Comparison of ENCODE assay signal across 33 cellular contexts in the genomic region with DNA sequence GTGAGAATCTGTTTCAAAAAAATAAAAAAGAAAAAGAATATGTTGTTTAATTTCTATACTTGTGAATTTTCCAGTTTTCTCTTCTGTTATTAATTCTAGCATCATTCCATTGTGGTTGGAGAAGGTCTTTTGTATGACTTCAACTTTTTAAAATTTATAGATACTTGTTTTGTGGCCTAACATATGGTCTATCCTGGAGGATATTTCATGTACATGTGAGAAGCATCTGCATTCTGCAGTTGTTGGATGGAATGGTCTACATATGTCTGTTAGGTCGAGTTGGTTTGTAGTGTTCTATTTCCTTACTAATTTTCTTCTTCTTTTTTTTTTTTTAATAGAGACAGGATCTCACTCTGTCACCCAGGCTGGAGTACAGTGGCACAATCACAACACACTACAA.
"Had no signal": no experiment of that assay in that cellular context is flagged by ENCODE, and none has a peak within 500 bp of the region (broad histone marks: within the 10 kb centered on the region; RNA-seq: fewer than 3 reads in every experiment).

No MANE protein-coding gene starts in this region.

- H3K4me3 ChIP-seq: adrenal gland, body of pancreas, breast epithelium had no signal

- H3K36me3 Mint-ChIP-seq: activated naive CD4-positive, alpha-beta T cell treated with anti-CD3 and anti-CD28 coated beads, Interleukin-2, amount 50 U/mL, for 72 hours had no signal

- H3K36me3 ChIP-seq: brain microvascular endothelial cell, breast epithelium had no signal

- H3K27me3 Mint-ChIP-seq: activated B cell treated with CpG ODN at 0.5 μM for 24 hours; activated CD4-positive, alpha-beta memory T cell treated with anti-CD3 and anti-CD28 coated beads for 36 hours; activated CD4-positive, alpha-beta T cell treated with anti-CD3 and anti-CD28 coated beads, Interleukin-2, amount 10 ng/mL, durations not matched to agents 24 days and 14 days; activated CD8-positive, alpha-beta T cell treated with anti-CD3 and anti-CD28 coated beads for 36 hours; activated naive CD8-positive, alpha-beta T cell treated with anti-CD3 and anti-CD28 coated beads for 36 hours; activated T-helper 17 cell treated with anti-CD3 and anti-CD28 coated beads, Interleukin-2, amount 50 U/mL, for 72 hours; T-cell had no signal

- H3K27me3 ChIP-seq: adrenal gland, body of pancreas, brain microvascular endothelial cell, breast epithelium had no signal

- H3K4me1 Mint-ChIP-seq: activated B cell treated with CpG ODN at 0.5 μM for 24 hours; activated CD4-positive, alpha-beta T cell treated with anti-CD3 and anti-CD28 coated beads, Interleukin-2, amount 10 ng/mL, durations not matched to agents 24 days and 14 days; activated naive CD8-positive, alpha-beta T cell treated with anti-CD3 and anti-CD28 coated beads for 36 hours; activated T-helper 17 cell treated with anti-CD3 and anti-CD28 coated beads, Interleukin-2, amount 50 U/mL, for 72 hours; T-cell had no signal

- ATAC-seq: activated CD8-positive, alpha-beta T cell treated with anti-CD3 and anti-CD28 coated beads for 36 hours; activated naive CD4-positive, alpha-beta T cell treated with anti-CD3 and anti-CD28 coated beads, Interleukin-2, amount 50 U/mL, for 72 hours; activated T-cell treated with anti-CD3 and anti-CD28 coated beads, Interleukin-2, amount 50 U/mL, for 4 hours; activated T-cell treated with anti-CD3 and anti-CD28 coated beads, Interleukin-2, amount 50 U/mL, for 72 hours; activated T-helper 17 cell treated with anti-CD3 and anti-CD28 coated beads, Interleukin-2, amount 50 U/mL, for 72 hours; body of pancreas; T-cell had no signal

- H3K4me3 Mint-ChIP-seq: activated B cell treated with CpG ODN at 0.5 μM for 24 hours; activated CD4-positive, alpha-beta memory T cell treated with anti-CD3 and anti-CD28 coated beads for 36 hours; activated CD4-positive, alpha-beta T cell treated with anti-CD3 and anti-CD28 coated beads, Interleukin-2, amount 10 ng/mL, durations not matched to agents 24 days and 14 days; activated CD8-positive, alpha-beta T cell treated with anti-CD3 and anti-CD28 coated beads for 36 hours; activated naive CD4-positive, alpha-beta T cell treated with anti-CD3 and anti-CD28 coated beads for 36 hours; activated naive CD8-positive, alpha-beta T cell treated with anti-CD3 and anti-CD28 coated beads for 36 hours; activated T-cell treated with anti-CD3 and anti-CD28 coated beads, Interleukin-2, amount 50 U/mL, for 4 hours; activated T-cell treated with anti-CD3 and anti-CD28 coated beads, Interleukin-2, amount 50 U/mL, for 72 hours; activated T-helper 1 cell treated with anti-CD3 and anti-CD28 coated beads, Interleukin-12 subunit alpha, Interleukin-12 subunit beta, Interleukin-2, Interleukin-4 antibody, amounts not matched to agents 30 ng/mL and 10 ng/mL and 1 ng/mL, durations not matched to agents 14 hours and 24 hours and 36 hours; activated T-helper 17 cell treated with anti-CD3 and anti-CD28 coated beads, Interleukin-2, amount 50 U/mL, for 72 hours; T-cell; T-helper 1 cell treated with Interleukin-12 subunit alpha and Interleukin-12 subunit beta and Interleukin-4 antibody, amounts not matched to agents 30 μg/mL and 1 μg/mL, for 36 hours; T-helper 2 cell treated with Interferon-gamma antibody and Interleukin-4, amounts not matched to agents 5 μg/mL and 100 μg/mL, for 36 hours had no signal

- H3K27ac Mint-ChIP-seq: activated B cell treated with CpG ODN at 0.5 μM for 24 hours; activated CD4-positive, alpha-beta memory T cell treated with anti-CD3 and anti-CD28 coated beads for 36 hours; activated CD4-positive, alpha-beta T cell treated with anti-CD3 and anti-CD28 coated beads, Interleukin-2, amount 10 ng/mL, durations not matched to agents 24 days and 14 days; activated CD8-positive, alpha-beta T cell treated with anti-CD3 and anti-CD28 coated beads for 36 hours; activated naive CD4-positive, alpha-beta T cell treated with anti-CD3 and anti-CD28 coated beads for 36 hours; activated naive CD8-positive, alpha-beta T cell treated with anti-CD3 and anti-CD28 coated beads for 36 hours; activated T-cell treated with anti-CD3 and anti-CD28 coated beads, Interleukin-2, amount 50 U/mL, for 72 hours; activated T-helper 1 cell treated with anti-CD3 and anti-CD28 coated beads, Interleukin-12 subunit alpha, Interleukin-12 subunit beta, Interleukin-2, Interleukin-4 antibody, amounts not matched to agents 30 ng/mL and 10 ng/mL and 1 ng/mL, durations not matched to agents 14 hours and 24 hours and 36 hours; activated T-helper 17 cell treated with anti-CD3 and anti-CD28 coated beads, Interleukin-2, amount 50 U/mL, for 72 hours; T-cell; T-helper 1 cell treated with Interleukin-12 subunit alpha and Interleukin-12 subunit beta and Interleukin-4 antibody, amounts not matched to agents 30 μg/mL and 1 μg/mL, for 36 hours; T-helper 2 cell treated with Interferon-gamma antibody and Interleukin-4, amounts not matched to agents 5 μg/mL and 100 μg/mL, for 36 hours had no signal

- H3K4me1 ChIP-seq: adrenal gland, body of pancreas, breast epithelium had no signal

- DNase-seq: activated B cell treated with CpG ODN at 0.5 μM for 24 hours; activated CD4-positive, alpha-beta memory T cell treated with anti-CD3 and anti-CD28 coated beads for 36 hours; activated CD4-positive, alpha-beta T cell treated with anti-CD3 and anti-CD28 coated beads for 4 hours; activated CD4-positive, alpha-beta T cell treated with anti-CD3 and anti-CD28 coated beads, Interleukin-2, amount 10 ng/mL, durations not matched to agents 24 days and 14 days; activated CD4-positive, alpha-beta T cell treated with anti-CD3 and anti-CD28 coated beads, Interleukin-2, amount 50 U/mL, for 1 hour; activated CD4-positive, alpha-beta T cell treated with anti-CD3 and anti-CD28 coated beads, Interleukin-2, amount 50 U/mL, for 4 hours; activated CD4-positive, CD25-positive, alpha-beta regulatory T cell treated with anti-CD3 and anti-CD28 coated beads, Interleukin-2, amount 50 U/mL, for 72 hours; activated CD8-positive, alpha-beta memory T cell treated with anti-CD3 and anti-CD28 coated beads, Interleukin-2, amount 50 U/mL, for 4 hours; activated CD8-positive, alpha-beta T cell treated with anti-CD3 and anti-CD28 coated beads for 36 hours; activated effector memory CD4-positive, alpha-beta T cell treated with anti-CD3 and anti-CD28 coated beads, Interleukin-2, amount 50 U/mL, for 16 hours; activated gamma-delta T cell treated with Interleukin-2 at 50 U/mL for 16 hours; activated naive CD4-positive, alpha-beta T cell; activated naive CD4-positive, alpha-beta T cell treated with anti-CD3 and anti-CD28 coated beads for 36 hours; activated naive CD4-positive, alpha-beta T cell treated with anti-CD3 and anti-CD28 coated beads, Interleukin-2, amount 50 U/mL, for 16 hours; activated naive CD8-positive, alpha-beta T cell treated with anti-CD3 and anti-CD28 coated beads for 36 hours; activated T-cell treated with anti-CD3 and anti-CD28 coated beads for 4 hours; activated T-cell treated with anti-CD3 and anti-CD28 coated beads, Interleukin-2, amount 50 U/mL, for 1 hour; activated T-cell treated with anti-CD3 and anti-CD28 coated beads, Interleukin-2, amount 50 U/mL, for 4 hours; activated T-cell treated with anti-CD3 and anti-CD28 coated beads, Interleukin-2, amount 50 U/mL, for 72 hours; amniotic stem cell; body of pancreas; brain microvascular endothelial cell; central memory CD4-positive, alpha-beta T cell; T-cell; T-helper 2 cell; T-helper 9 cell had no signal

- H3K9me3 ChIP-seq: adrenal gland, body of pancreas, breast epithelium had no signal

- H3K9me3 Mint-ChIP-seq: activated B cell treated with CpG ODN at 0.5 μM for 24 hours; activated CD4-positive, alpha-beta memory T cell treated with anti-CD3 and anti-CD28 coated beads for 36 hours; activated CD4-positive, alpha-beta T cell treated with anti-CD3 and anti-CD28 coated beads, Interleukin-2, amount 10 ng/mL, durations not matched to agents 24 days and 14 days; activated CD8-positive, alpha-beta T cell treated with anti-CD3 and anti-CD28 coated beads for 36 hours; activated naive CD4-positive, alpha-beta T cell treated with anti-CD3 and anti-CD28 coated beads for 36 hours; activated naive CD4-positive, alpha-beta T cell treated with anti-CD3 and anti-CD28 coated beads, Interleukin-2, amount 50 U/mL, for 72 hours; activated naive CD8-positive, alpha-beta T cell treated with anti-CD3 and anti-CD28 coated beads for 36 hours; activated T-cell treated with anti-CD3 and anti-CD28 coated beads, Interleukin-2, amount 50 U/mL, for 4 hours; activated T-cell treated with anti-CD3 and anti-CD28 coated beads, Interleukin-2, amount 50 U/mL, for 72 hours; activated T-helper 1 cell treated with anti-CD3 and anti-CD28 coated beads, Interleukin-12 subunit alpha, Interleukin-12 subunit beta, Interleukin-2, Interleukin-4 antibody, amounts not matched to agents 30 ng/mL and 10 ng/mL and 1 ng/mL, durations not matched to agents 14 hours and 24 hours and 36 hours; activated T-helper 17 cell treated with anti-CD3 and anti-CD28 coated beads, Interleukin-2, amount 50 U/mL, for 72 hours; T-cell; T-helper 1 cell treated with Interleukin-12 subunit alpha and Interleukin-12 subunit beta and Interleukin-4 antibody, amounts not matched to agents 30 μg/mL and 1 μg/mL, for 36 hours; T-helper 2 cell treated with Interferon-gamma antibody and Interleukin-4, amounts not matched to agents 5 μg/mL and 100 μg/mL, for 36 hours had no signal
